In genomic region chr14:104479901-104480300, GRCh38 we compare ENCODE assay signal across 31 cellular contexts.
"Had no signal": no experiment of that assay in that cellular context is flagged by ENCODE, and none has a peak within 500 bp of the region (broad histone marks: within the 10 kb centered on the region; RNA-seq: fewer than 3 reads in every experiment).

No MANE protein-coding gene starts in this region.

- ATAC-seq: activated CD8-positive, alpha-beta T cell treated with anti-CD3 and anti-CD28 coated beads for 36 hours; activated naive CD4-positive, alpha-beta T cell treated with anti-CD3 and anti-CD28 coated beads, Interleukin-2, amount 50 U/mL, for 72 hours; activated T-cell treated with anti-CD3 and anti-CD28 coated beads, Interleukin-2, amount 50 U/mL, for 4 hours; activated T-cell treated with anti-CD3 and anti-CD28 coated beads, Interleukin-2, amount 50 U/mL, for 72 hours; activated T-helper 17 cell treated with anti-CD3 and anti-CD28 coated beads, Interleukin-2, amount 50 U/mL, for 72 hours; body of pancreas had no signal

- H3K4me3 ChIP-seq: adrenal gland, body of pancreas, breast epithelium had no signal

- DNase-seq: activated B cell treated with CpG ODN at 0.5 μM for 24 hours; activated CD4-positive, alpha-beta memory T cell treated with anti-CD3 and anti-CD28 coated beads for 36 hours; activated CD4-positive, alpha-beta T cell treated with anti-CD3 and anti-CD28 coated beads for 4 hours; activated CD4-positive, alpha-beta T cell treated with anti-CD3 and anti-CD28 coated beads, Interleukin-2, amount 10 ng/mL, durations not matched to agents 24 days and 14 days; activated CD4-positive, alpha-beta T cell treated with anti-CD3 and anti-CD28 coated beads, Interleukin-2, amount 50 U/mL, for 1 hour; activated CD4-positive, alpha-beta T cell treated with anti-CD3 and anti-CD28 coated beads, Interleukin-2, amount 50 U/mL, for 4 hours; activated CD4-positive, CD25-positive, alpha-beta regulatory T cell treated with anti-CD3 and anti-CD28 coated beads, Interleukin-2, amount 50 U/mL, for 72 hours; activated CD8-positive, alpha-beta memory T cell treated with anti-CD3 and anti-CD28 coated beads, Interleukin-2, amount 50 U/mL, for 4 hours; activated CD8-positive, alpha-beta T cell treated with anti-CD3 and anti-CD28 coated beads for 36 hours; activated effector memory CD4-positive, alpha-beta T cell treated with anti-CD3 and anti-CD28 coated beads, Interleukin-2, amount 50 U/mL, for 16 hours; activated gamma-delta T cell treated with Interleukin-2 at 50 U/mL for 16 hours; activated naive CD4-positive, alpha-beta T cell; activated naive CD4-positive, alpha-beta T cell treated with anti-CD3 and anti-CD28 coated beads for 36 hours; activated naive CD4-positive, alpha-beta T cell treated with anti-CD3 and anti-CD28 coated beads, Interleukin-2, amount 50 U/mL, for 16 hours; activated naive CD8-positive, alpha-beta T cell treated with anti-CD3 and anti-CD28 coated beads for 36 hours; activated T-cell treated with anti-CD3 and anti-CD28 coated beads for 4 hours; activated T-cell treated with anti-CD3 and anti-CD28 coated beads, Interleukin-2, amount 50 U/mL, for 1 hour; activated T-cell treated with anti-CD3 and anti-CD28 coated beads, Interleukin-2, amount 50 U/mL, for 4 hours; activated T-cell treated with anti-CD3 and anti-CD28 coated beads, Interleukin-2, amount 50 U/mL, for 72 hours; adrenal gland; amniotic stem cell; aorta; body of pancreas; brain microvascular endothelial cell; central memory CD4-positive, alpha-beta T cell; T-helper 2 cell; T-helper 9 cell had no signal

- H3K9me3 ChIP-seq: adrenal gland had no signal

- H3K27me3 ChIP-seq: adrenal gland, body of pancreas, brain microvascular endothelial cell had no signal

- H3K27ac ChIP-seq: adrenal gland, body of pancreas, brain microvascular endothelial cell, breast epithelium, VCaP had no signal

- H3K36me3 ChIP-seq: adrenal gland, brain microvascular endothelial cell, breast epithelium had no signal

- H3K4me1 ChIP-seq: adrenal gland, body of pancreas, breast epithelium had no signal
